Comparison of ENCODE assay signal across 1 cellular context in genomic region chr20:60589624-60590023, GRCh38.
TF ChIP-seq lines count a peak whose summit lies in the region.

No MANE protein-coding gene starts in this region.

TF ChIP-seq in WTC11, 78 proteins besides CTCF, POLR2A, EP300 and RAD21 (continued from another document and continues in another):
- no peak for TF ChIP-seq AR (CRISPR knock-in tag; IDR thresholded peaks at IDR 0.05)
- TF ChIP-seq USF1 (CRISPR knock-in tag; IDR thresholded peaks at IDR 0.05), result peak; percentile 85
- TF ChIP-seq ZBTB21 (CRISPR knock-in tag; IDR thresholded peaks at IDR 0.05; ENCODE audit: borderline replicate concordance), result no peak
- peak; percentile 99 for TF ChIP-seq ARID4B (CRISPR knock-in tag; IDR thresholded peaks at IDR 0.05; ENCODE audit: borderline replicate concordance)
- no peak for TF ChIP-seq MXD4 (CRISPR knock-in tag; IDR thresholded peaks at IDR 0.05; ENCODE audit: borderline replicate concordance)
- no peak for TF ChIP-seq ZNF138 (CRISPR knock-in tag; conservative IDR thresholded peaks at IDR 0.05)
- TF ChIP-seq TEAD1 (CRISPR knock-in tag; IDR thresholded peaks at IDR 0.05), result peak; percentile 95
- peak; percentile 97 for TF ChIP-seq FOXP4 (CRISPR knock-in tag; IDR thresholded peaks at IDR 0.05)
- peak; percentile 55; the same call in 1 of the 2 replicates for TF ChIP-seq ESRRA (CRISPR knock-in tag; IDR thresholded peaks at IDR 0.05; ENCODE audit: borderline replicate concordance)
- TF ChIP-seq CREM (CRISPR knock-in tag; IDR thresholded peaks at IDR 0.05), result peak; percentile 79; the same call in 1 of the 2 replicates
- TF ChIP-seq ZNF263 (CRISPR knock-in tag; IDR thresholded peaks at IDR 0.05; ENCODE audit: low read depth), result no peak
- TF ChIP-seq OVOL2 (CRISPR knock-in tag; IDR thresholded peaks at IDR 0.05; ENCODE audit: borderline replicate concordance), result no peak
- TF ChIP-seq FOXK1 (CRISPR knock-in tag; IDR thresholded peaks at IDR 0.05), result peak; percentile 90
- TF ChIP-seq CDX4 (CRISPR knock-in tag; IDR thresholded peaks at IDR 0.05; ENCODE audit: borderline replicate concordance), result no peak
- no peak for TF ChIP-seq MLX (CRISPR knock-in tag; IDR thresholded peaks at IDR 0.05)
- no peak for TF ChIP-seq JAZF1 (CRISPR knock-in tag; IDR thresholded peaks at IDR 0.05)
- TF ChIP-seq ZSCAN18 (CRISPR knock-in tag; IDR thresholded peaks at IDR 0.05), result peak; percentile 71; the same call in 1 of the 2 replicates
- TF ChIP-seq ZNF532 (CRISPR knock-in tag; IDR thresholded peaks at IDR 0.05; ENCODE audit: borderline replicate concordance), result no peak
- TF ChIP-seq HMGXB4 (CRISPR knock-in tag; IDR thresholded peaks at IDR 0.05), result no peak
- no peak for TF ChIP-seq NR3C1 (CRISPR knock-in tag; conservative IDR thresholded peaks at IDR 0.05; ENCODE audit: low read depth)
- TF ChIP-seq CREB1 (CRISPR knock-in tag; IDR thresholded peaks at IDR 0.05), result peak; percentile 88; the same call in 1 of the 2 replicates
- TF ChIP-seq NR2C2 (CRISPR knock-in tag; IDR thresholded peaks at IDR 0.05), result peak; percentile 79; the same call in 1 of the 2 replicates
- TF ChIP-seq SOX15 (CRISPR knock-in tag; IDR thresholded peaks at IDR 0.05), result no peak
- 0 out of 2 replicates have a peak, but pooled peaks have one; percentile 66 for TF ChIP-seq ELF4 (CRISPR knock-in tag; IDR thresholded peaks at IDR 0.05; ENCODE audit: low read depth)
- peak; percentile 94 for TF ChIP-seq ZNF281 (CRISPR knock-in tag; IDR thresholded peaks at IDR 0.05)
- TF ChIP-seq ATF6 (CRISPR knock-in tag; IDR thresholded peaks at IDR 0.05), result no peak
- TF ChIP-seq FOXJ3 (CRISPR knock-in tag; IDR thresholded peaks at IDR 0.05; ENCODE audit: borderline replicate concordance), result peak; percentile 77; the same call in 1 of the 2 replicates
